1 cellular context compared by ENCODE assay signal in the genomic region with DNA sequence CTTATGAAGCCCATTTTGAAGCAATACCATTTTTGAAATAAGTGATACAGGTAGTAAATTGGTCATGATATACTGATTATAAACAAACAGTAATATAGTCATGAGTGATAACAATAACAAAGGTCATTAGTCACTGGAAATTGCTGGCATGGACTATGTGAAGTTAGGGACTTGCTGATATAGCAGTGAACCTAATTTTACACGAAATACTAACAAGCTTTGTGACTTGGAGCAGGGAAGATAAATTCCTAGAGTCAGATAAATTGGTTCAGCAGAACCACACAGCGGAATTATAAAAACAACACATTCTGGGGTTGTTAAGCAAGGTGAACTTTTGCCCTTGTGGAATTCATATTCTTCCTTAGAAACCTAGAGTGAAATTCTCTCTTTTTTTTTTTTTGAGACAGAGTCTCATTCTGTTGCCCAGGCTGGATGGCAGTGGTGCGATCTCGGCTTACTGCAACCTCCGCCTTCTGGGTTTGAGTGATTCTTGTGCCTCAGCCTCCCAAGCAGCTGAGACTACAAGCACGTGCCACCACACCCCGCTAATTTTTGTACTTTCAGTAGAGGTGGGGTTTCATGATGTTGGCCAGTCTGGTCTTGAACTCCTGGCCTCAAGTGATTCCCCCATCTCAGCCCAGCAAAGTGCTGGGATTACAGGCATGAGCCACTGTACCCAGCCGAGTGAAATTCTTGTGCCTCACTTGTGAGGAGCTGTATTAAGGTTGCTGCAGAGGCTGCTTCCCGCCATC.
TF ChIP-seq lines count a peak whose summit lies in the region.

No MANE protein-coding gene starts in this region.

TF ChIP-seq in GM23338, 12 proteins besides CTCF, POLR2A, EP300 and RAD21 (continued from another document):
- TF ChIP-seq, protein P1, sequence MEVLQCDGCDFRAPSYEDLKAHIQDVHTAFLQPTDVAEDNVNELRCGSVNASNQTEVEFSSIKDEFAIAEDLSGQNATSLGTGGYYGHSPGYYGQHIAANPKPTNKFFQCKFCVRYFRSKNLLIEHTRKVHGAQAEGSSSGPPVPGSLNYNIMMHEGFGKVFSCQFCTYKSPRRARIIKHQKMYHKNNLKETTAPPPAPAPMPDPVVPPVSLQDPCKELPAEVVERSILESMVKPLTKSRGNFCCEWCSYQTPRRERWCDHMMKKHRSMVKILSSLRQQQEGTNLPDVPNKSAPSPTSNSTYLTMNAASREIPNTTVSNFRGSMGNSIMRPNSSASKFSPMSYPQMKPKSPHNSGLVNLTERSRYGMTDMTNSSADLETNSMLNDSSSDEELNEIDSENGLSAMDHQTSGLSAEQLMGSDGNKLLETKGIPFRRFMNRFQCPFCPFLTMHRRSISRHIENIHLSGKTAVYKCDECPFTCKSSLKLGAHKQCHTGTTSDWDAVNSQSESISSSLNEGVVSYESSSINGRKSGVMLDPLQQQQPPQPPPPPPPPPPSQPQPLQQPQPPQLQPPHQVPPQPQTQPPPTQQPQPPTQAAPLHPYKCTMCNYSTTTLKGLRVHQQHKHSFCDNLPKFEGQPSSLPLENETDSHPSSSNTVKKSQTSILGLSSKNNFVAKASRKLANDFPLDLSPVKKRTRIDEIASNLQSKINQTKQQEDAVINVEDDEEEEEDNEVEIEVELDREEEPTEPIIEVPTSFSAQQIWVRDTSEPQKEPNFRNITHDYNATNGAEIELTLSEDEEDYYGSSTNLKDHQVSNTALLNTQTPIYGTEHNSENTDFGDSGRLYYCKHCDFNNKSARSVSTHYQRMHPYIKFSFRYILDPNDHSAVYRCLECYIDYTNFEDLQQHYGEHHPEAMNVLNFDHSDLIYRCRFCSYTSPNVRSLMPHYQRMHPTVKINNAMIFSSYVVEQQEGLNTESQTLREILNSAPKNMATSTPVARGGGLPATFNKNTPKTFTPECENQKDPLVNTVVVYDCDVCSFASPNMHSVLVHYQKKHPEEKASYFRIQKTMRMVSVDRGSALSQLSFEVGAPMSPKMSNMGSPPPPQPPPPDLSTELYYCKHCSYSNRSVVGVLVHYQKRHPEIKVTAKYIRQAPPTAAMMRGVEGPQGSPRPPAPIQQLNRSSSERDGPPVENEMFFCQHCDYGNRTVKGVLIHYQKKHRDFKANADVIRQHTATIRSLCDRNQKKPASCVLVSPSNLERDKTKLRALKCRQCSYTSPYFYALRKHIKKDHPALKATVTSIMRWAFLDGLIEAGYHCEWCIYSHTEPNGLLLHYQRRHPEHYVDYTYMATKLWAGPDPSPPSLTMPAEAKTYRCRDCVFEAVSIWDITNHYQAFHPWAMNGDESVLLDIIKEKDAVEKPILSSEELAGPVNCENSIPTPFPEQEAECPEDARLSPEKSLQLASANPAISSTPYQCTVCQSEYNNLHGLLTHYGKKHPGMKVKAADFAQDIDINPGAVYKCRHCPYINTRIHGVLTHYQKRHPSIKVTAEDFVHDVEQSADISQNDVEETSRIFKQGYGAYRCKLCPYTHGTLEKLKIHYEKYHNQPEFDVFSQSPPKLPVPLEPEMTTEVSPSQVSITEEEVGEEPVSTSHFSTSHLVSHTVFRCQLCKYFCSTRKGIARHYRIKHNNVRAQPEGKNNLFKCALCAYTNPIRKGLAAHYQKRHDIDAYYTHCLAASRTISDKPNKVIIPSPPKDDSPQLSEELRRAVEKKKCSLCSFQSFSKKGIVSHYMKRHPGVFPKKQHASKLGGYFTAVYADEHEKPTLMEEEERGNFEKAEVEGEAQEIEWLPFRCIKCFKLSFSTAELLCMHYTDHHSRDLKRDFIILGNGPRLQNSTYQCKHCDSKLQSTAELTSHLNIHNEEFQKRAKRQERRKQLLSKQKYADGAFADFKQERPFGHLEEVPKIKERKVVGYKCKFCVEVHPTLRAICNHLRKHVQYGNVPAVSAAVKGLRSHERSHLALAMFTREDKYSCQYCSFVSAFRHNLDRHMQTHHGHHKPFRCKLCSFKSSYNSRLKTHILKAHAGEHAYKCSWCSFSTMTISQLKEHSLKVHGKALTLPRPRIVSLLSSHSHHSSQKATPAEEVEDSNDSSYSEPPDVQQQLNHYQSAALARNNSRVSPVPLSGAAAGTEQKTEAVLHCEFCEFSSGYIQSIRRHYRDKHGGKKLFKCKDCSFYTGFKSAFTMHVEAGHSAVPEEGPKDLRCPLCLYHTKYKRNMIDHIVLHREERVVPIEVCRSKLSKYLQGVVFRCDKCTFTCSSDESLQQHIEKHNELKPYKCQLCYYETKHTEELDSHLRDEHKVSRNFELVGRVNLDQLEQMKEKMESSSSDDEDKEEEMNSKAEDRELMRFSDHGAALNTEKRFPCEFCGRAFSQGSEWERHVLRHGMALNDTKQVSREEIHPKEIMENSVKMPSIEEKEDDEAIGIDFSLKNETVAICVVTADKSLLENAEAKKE (CRISPR knock-in tag; IDR thresholded peaks at IDR 0.05): no peak
- TF ChIP-seq, protein P2, sequence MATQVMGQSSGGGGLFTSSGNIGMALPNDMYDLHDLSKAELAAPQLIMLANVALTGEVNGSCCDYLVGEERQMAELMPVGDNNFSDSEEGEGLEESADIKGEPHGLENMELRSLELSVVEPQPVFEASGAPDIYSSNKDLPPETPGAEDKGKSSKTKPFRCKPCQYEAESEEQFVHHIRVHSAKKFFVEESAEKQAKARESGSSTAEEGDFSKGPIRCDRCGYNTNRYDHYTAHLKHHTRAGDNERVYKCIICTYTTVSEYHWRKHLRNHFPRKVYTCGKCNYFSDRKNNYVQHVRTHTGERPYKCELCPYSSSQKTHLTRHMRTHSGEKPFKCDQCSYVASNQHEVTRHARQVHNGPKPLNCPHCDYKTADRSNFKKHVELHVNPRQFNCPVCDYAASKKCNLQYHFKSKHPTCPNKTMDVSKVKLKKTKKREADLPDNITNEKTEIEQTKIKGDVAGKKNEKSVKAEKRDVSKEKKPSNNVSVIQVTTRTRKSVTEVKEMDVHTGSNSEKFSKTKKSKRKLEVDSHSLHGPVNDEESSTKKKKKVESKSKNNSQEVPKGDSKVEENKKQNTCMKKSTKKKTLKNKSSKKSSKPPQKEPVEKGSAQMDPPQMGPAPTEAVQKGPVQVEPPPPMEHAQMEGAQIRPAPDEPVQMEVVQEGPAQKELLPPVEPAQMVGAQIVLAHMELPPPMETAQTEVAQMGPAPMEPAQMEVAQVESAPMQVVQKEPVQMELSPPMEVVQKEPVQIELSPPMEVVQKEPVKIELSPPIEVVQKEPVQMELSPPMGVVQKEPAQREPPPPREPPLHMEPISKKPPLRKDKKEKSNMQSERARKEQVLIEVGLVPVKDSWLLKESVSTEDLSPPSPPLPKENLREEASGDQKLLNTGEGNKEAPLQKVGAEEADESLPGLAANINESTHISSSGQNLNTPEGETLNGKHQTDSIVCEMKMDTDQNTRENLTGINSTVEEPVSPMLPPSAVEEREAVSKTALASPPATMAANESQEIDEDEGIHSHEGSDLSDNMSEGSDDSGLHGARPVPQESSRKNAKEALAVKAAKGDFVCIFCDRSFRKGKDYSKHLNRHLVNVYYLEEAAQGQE (IDR thresholded peaks at IDR 0.05; ENCODE audit: unreplicated experiment): no peak
- TF ChIP-seq EZH2phosphoT487 (IDR thresholded peaks at IDR 0.05; ENCODE audit: unreplicated experiment): no peak
- no peak for TF ChIP-seq JUNB (IDR thresholded peaks at IDR 0.05; ENCODE audit: unreplicated experiment)
- no peak for TF ChIP-seq ZNF114 (CRISPR knock-in tag; IDR thresholded peaks at IDR 0.05)
- no peak for TF ChIP-seq POLR2AphosphoS5 (IDR thresholded peaks at IDR 0.05; ENCODE audit: low read depth)
- no peak for TF ChIP-seq EZH2 (IDR thresholded peaks at IDR 0.05; ENCODE audit: low read depth, unreplicated experiment)
- TF ChIP-seq ETS1 (IDR thresholded peaks at IDR 0.05): no peak
- TF ChIP-seq ZNF331 (CRISPR knock-in tag; IDR thresholded peaks at IDR 0.05; ENCODE audit: low read depth): no peak
- TF ChIP-seq STAT1 (IDR thresholded peaks at IDR 0.05; ENCODE audit: unreplicated experiment): no peak
- TF ChIP-seq CREB1 (CRISPR knock-in tag; IDR thresholded peaks at IDR 0.05; ENCODE audit: low read depth): no peak
